ENCODE assay signal across 32 cellular contexts in the genomic region with DNA sequence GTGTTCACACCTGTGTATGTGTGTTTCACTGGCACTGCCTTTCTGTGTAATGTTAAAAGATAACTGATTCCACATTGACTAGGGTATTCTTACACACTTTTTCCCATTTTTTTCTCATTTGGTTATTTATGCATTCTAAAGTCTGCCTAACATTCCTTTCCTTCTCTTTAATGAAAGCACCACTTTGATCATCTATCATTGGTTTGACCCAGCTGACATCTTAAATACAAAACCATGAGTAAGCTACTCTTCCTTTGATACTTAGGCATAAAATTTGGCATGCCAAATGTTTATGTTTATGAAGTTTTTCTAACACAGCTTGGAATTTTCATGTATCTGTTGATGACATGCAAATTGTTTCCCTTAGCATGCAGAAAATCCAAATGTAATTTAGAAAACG.
"Had no signal": no experiment of that assay in that cellular context is flagged by ENCODE, and none has a peak within 500 bp of the region (broad histone marks: within the 10 kb centered on the region; RNA-seq: fewer than 3 reads in every experiment).

No MANE protein-coding gene starts in this region.

- H3K27me3 ChIP-seq: MG63 had no signal

- H3K4me3 ChIP-seq: MG63 had no signal

- H3K9ac ChIP-seq: KMS-11 had no signal

- H3K9me3 ChIP-seq: MG63 had no signal

- DNase-seq: Karpas-422, MG63, MM.1S, NCI-H1048, NCI-H1092, NCI-H1092 treated with DMSO at 0.1 percent for 48 hours, NCI-H1105, NCI-H1105 treated with DMSO at 0.1 percent for 48 hours, NCI-H1417, NCI-H1417 treated with DMSO at 0.1 percent for 48 hours, NCI-H1436, NCI-H1436 treated with DMSO at 0.1 percent for 48 hours, NCI-H146, NCI-H1694, NCI-H1694 treated with DMSO at 0.1 percent for 48 hours, NCI-H187, NCI-H187 treated with DMSO at 0.1 percent for 48 hours, NCI-H2029, NCI-H2029 treated with DMSO at 0.1 percent for 48 hours, NCI-H2081, NCI-H2081 treated with DMSO at 0.1 percent for 48 hours, NCI-H2107, NCI-H2171, NCI-H2171 treated with DMSO at 0.1 percent for 48 hours, NCI-H2227 treated with DMSO at 0.1 percent for 48 hours, NCI-H226, NCI-H345, NCI-H446, NCI-H446 treated with DMSO at 0.1 percent for 48 hours, NCI-H510A, NCI-H510A treated with DMSO at 0.1 percent for 48 hours had no signal

- H3K4me2 ChIP-seq: KMS-11 had no signal

- H3K27ac ChIP-seq: KMS-11 had no signal

- H3K36me3 ChIP-seq: MG63 had no signal
